Comparison of ENCODE assay signal across 23 cellular contexts in genomic region chr1:113508364-113509164, GRCh38.
"Had no signal": no experiment of that assay in that cellular context is flagged by ENCODE, and none has a peak within 500 bp of the region (broad histone marks: within the 10 kb centered on the region; RNA-seq: fewer than 3 reads in every experiment).

No MANE protein-coding gene starts in this region.

- H3K4me1 Mint-ChIP-seq: activated CD4-positive, alpha-beta T cell treated with anti-CD3 and anti-CD28 coated beads for 36 hours; activated naive CD4-positive, alpha-beta T cell treated with anti-CD3 and anti-CD28 coated beads, Interleukin-2, amount 50 U/mL, for 24 hours; activated naive CD8-positive, alpha-beta T cell treated with anti-CD3 and anti-CD28 coated beads, Interleukin-2, amount 50 U/mL, for 24 hours; naive thymus-derived CD8-positive, alpha-beta T cell; neural crest cell had no signal

- H3K4me1 ChIP-seq: breast epithelium, esophagus squamous epithelium, parathyroid adenoma, testis, upper lobe of left lung had no signal

- H3K36me3 ChIP-seq: breast epithelium, esophagus squamous epithelium, heart right ventricle, upper lobe of left lung had no signal

- H3K9me3 ChIP-seq: testis had no signal

- H3K27me3 ChIP-seq: breast epithelium, esophagus squamous epithelium, heart right ventricle, testis, upper lobe of left lung had no signal

- DNase-seq: activated CD4-positive, alpha-beta T cell treated with anti-CD3 and anti-CD28 coated beads for 36 hours; activated CD4-positive, alpha-beta T cell treated with anti-CD3 and anti-CD28 coated beads, Interleukin-2, amount 50 U/mL, for 4 hours; activated CD4-positive, CD25-positive, alpha-beta regulatory T cell; activated CD8-positive, alpha-beta memory T cell treated with anti-CD3 and anti-CD28 coated beads for 24 hours; activated naive CD8-positive, alpha-beta T cell treated with anti-CD3 and anti-CD28 coated beads, Interleukin-2, amount 50 U/mL, for 24 hours; amygdala; effector CD8-positive, alpha-beta T cell; esophagus squamous epithelium; foreskin melanocyte; heart right ventricle; midbrain; naive thymus-derived CD8-positive, alpha-beta T cell; nucleus accumbens; right cardiac atrium; stimulated activated CD4-positive, alpha-beta T cell treated with anti-CD3 and anti-CD28 coated beads, Interleukin-4, amount 100 ng/mL, for 1 hour; stimulated activated naive CD8-positive, alpha-beta T cell treated with anti-CD3 and anti-CD28 coated beads, Interleukin-15, Interleukin-2, amounts not matched to agents 100 U/mL and 50 U/mL, for 24 hours; testis; upper lobe of left lung had no signal

- H3K9ac ChIP-seq: parathyroid adenoma had no signal

- H3K27ac Mint-ChIP-seq: activated CD4-positive, alpha-beta T cell treated with anti-CD3 and anti-CD28 coated beads for 36 hours; activated naive CD4-positive, alpha-beta T cell treated with anti-CD3 and anti-CD28 coated beads, Interleukin-2, amount 50 U/mL, for 24 hours; activated naive CD8-positive, alpha-beta T cell treated with anti-CD3 and anti-CD28 coated beads, Interleukin-2, amount 50 U/mL, for 24 hours; naive thymus-derived CD8-positive, alpha-beta T cell had no signal

- H3K27me3 Mint-ChIP-seq: activated CD4-positive, alpha-beta T cell treated with anti-CD3 and anti-CD28 coated beads for 36 hours; activated naive CD4-positive, alpha-beta T cell treated with anti-CD3 and anti-CD28 coated beads, Interleukin-2, amount 50 U/mL, for 24 hours; activated naive CD8-positive, alpha-beta T cell treated with anti-CD3 and anti-CD28 coated beads, Interleukin-2, amount 50 U/mL, for 24 hours had no signal

- H3K27ac ChIP-seq: breast epithelium, epithelial cell of prostate, esophagus squamous epithelium, heart right ventricle, parathyroid adenoma, testis, upper lobe of left lung had no signal

- H3K4me3 ChIP-seq: breast epithelium, esophagus squamous epithelium, heart right ventricle, testis, upper lobe of left lung had no signal

- H3K4me3 Mint-ChIP-seq: activated CD4-positive, alpha-beta T cell treated with anti-CD3 and anti-CD28 coated beads for 36 hours; activated naive CD4-positive, alpha-beta T cell treated with anti-CD3 and anti-CD28 coated beads, Interleukin-2, amount 50 U/mL, for 24 hours; activated naive CD8-positive, alpha-beta T cell treated with anti-CD3 and anti-CD28 coated beads, Interleukin-2, amount 50 U/mL, for 24 hours; naive thymus-derived CD8-positive, alpha-beta T cell; neural crest cell had no signal

- ATAC-seq: activated CD4-positive, alpha-beta T cell treated with anti-CD3 and anti-CD28 coated beads for 36 hours; activated naive CD8-positive, alpha-beta T cell treated with anti-CD3 and anti-CD28 coated beads, Interleukin-2, amount 50 U/mL, for 24 hours; heart right ventricle; naive thymus-derived CD8-positive, alpha-beta T cell; right cardiac atrium; stimulated activated naive CD8-positive, alpha-beta T cell treated with anti-CD3 and anti-CD28 coated beads, Interleukin-15, Interleukin-2, amounts not matched to agents 100 U/mL and 50 U/mL, for 24 hours had no signal
